ENCODE assay signal across 21 cellular contexts in the genomic region with DNA sequence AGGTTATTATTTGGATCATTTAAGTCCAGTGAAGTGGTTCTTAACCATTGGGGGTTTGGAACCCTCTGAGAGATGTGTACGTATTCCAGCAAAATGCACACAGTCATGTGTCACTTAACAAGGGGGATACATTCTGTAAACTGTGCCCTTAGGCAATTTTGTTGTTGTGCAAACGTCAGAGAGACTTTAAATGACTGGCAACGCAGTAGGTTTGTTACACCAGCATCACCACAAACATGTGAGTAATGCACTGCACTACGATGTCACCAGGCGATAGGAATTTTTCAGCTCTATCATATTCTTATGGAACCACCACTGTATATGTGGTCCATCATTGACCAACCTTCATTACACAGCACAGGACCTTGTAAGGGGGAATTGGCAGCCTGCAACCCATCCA. TPM values are rescaled to one million over a fixed set of nuclear protein-coding genes. Genes with fewer than 3 reads are reported as not detected.
DNase-seq lines count a peak whose midpoint lies in the region; TF ChIP-seq lines count a peak whose summit lies in the region.
"Had no signal": no experiment of that assay in that cellular context is flagged by ENCODE, and none has a peak within 500 bp of the region (broad histone marks: within the 10 kb centered on the region; RNA-seq: fewer than 3 reads in every experiment).

No MANE protein-coding gene starts in this region.

- 20% methylated on average over 5 of the region's 5 CpGs for WGBS in smooth muscle cell (ENCODE audit: low lambda C conversion rate)

- H3K36me3 ChIP-seq in smooth muscle cell (ENCODE audit: low read depth), result no peaks in the 10 kb centered on the region
- H3K36me3 ChIP-seq: right lobe of liver, SJCRH30, vagina had no signal

- no peaks in the 10 kb centered on the region for H3K27me3 ChIP-seq in smooth muscle cell (ENCODE audit: low read depth)
- H3K27me3 ChIP-seq: neutrophil, right lobe of liver, SJCRH30, vagina had no signal

- peak overlapping the region; percentile 65 for H3K4me2 ChIP-seq in smooth muscle cell

- H3K4me3 ChIP-seq in fibroblast of pulmonary artery (replicated peaks; ENCODE audit: low read depth, low read length) (no peak overlapping the region), smooth muscle cell (no peak overlapping the region)
- H3K4me3 ChIP-seq: right lobe of liver, SJCRH30, vagina had no signal

- H3K9me3 ChIP-seq in smooth muscle cell (replicated peaks; ENCODE audit: low read depth), result no peaks in the 10 kb centered on the region
- H3K9me3 ChIP-seq: neutrophil, right lobe of liver, SJCRH30, vagina had no signal

- H3K9ac ChIP-seq in smooth muscle cell (ENCODE audit: low read depth), result peak overlapping the region; percentile 73

- H3K4me1 ChIP-seq in smooth muscle cell (ENCODE audit: low read depth), result peaks cover 17% of the 10 kb centered on the region
- H3K4me1 ChIP-seq: SJCRH30 had no signal

- DNase-seq in H4 (ENCODE audit: low spot score), result peak; percentile 70
- DNase-seq in amniotic epithelial cell (ENCODE audit: low read depth), result peak; percentile 86
- peak; percentile 39 for DNase-seq in fibroblast of pulmonary artery (ENCODE audit: low read depth)
- no peak for DNase-seq in smooth muscle cell (lab: John Stamatoyannopoulos, UW; ENCODE audit: unreplicated experiment)
- DNase-seq in NCI-H2081 treated with DMSO at 0.1 percent for 48 hours (lab: John Stamatoyannopoulos, UW), result no peak
- DNase-seq in inferior parietal cortex (ENCODE audit: extremely low spot score), result no peak
- DNase-seq in SK-N-DZ (ENCODE audit: low spot score), result no peak
- DNase-seq in OCI-M1 (lab: John Stamatoyannopoulos, UW), result no peak
- DNase-seq: activated CD4-positive, alpha-beta T cell treated with anti-CD3 and anti-CD28 coated beads for 4 hours; activated CD8-positive, alpha-beta memory T cell treated with anti-CD3 and anti-CD28 coated beads, Interleukin-2, amount 50 U/mL, for 4 hours; activated naive CD4-positive, alpha-beta T cell treated with Interleukin-2 at 50 U/mL for 16 hours; COR-L47; cortex of kidney; hypothalamus; NCI-H187; NCI-H446; right lobe of liver; SJCRH30; T-helper 9 cell had no signal

- H3K79me2 ChIP-seq in smooth muscle cell (ENCODE audit: low read depth), result peaks cover 92% of the 10 kb centered on the region

- H2AFZ ChIP-seq in smooth muscle cell (ENCODE audit: low read depth), result no peak overlapping the region

- H4K20me1 ChIP-seq in smooth muscle cell (ENCODE audit: low read depth), result peaks cover 72% of the 10 kb centered on the region

- H3K27ac ChIP-seq in smooth muscle cell (ENCODE audit: low read depth), result peak overlapping the region; percentile 88
- H3K27ac ChIP-seq: neutrophil, right lobe of liver, SJCRH30, vagina had no signal

- no peak for TF ChIP-seq CTCF in fibroblast of pulmonary artery (IDR thresholded peaks at IDR 0.05; ENCODE audit: low read length, missing control alignments)
- no peak for TF ChIP-seq CTCF in smooth muscle cell (IDR thresholded peaks at IDR 0.05; ENCODE audit: borderline replicate concordance, insufficient read depth, poor library complexity, severe bottlenecking)

- peaks cover 47% of the 10 kb centered on the region for H3F3A ChIP-seq in smooth muscle cell (ENCODE audit: low read depth)

RNA-seq across cellular contexts. Expression of a gene that starts 11.9 kb away (rescaled TPM):
- 45.1 and 62.6 TPM in 2 replicates for total RNA-seq in H4 (2014; rRNA removed; shearing (Covaris generic))
- total RNA-seq in smooth muscle cell, result 77.3 and 79.5 TPM in 2 replicates
- polyA plus RNA-seq in smooth muscle cell, result 115 and 144 TPM in 2 replicates
- polyA plus RNA-seq in SK-N-DZ (2014; cell fraction: cytosol; rRNA removed), result 28.0 and 30.8 TPM in 2 replicates
- polyA plus RNA-seq in SK-N-DZ (2014; cell fraction: nucleus; rRNA removed), result 37.6 and 49.6 TPM in 2 replicates

RNA-seq across cellular contexts. Expression of a gene that starts 37.9 kb away (rescaled TPM):
- total RNA-seq in H4 (2014; rRNA removed; shearing (Covaris generic)), result 16.9 and 17.7 TPM in 2 replicates
- total RNA-seq in smooth muscle cell, result 26.2 and 31.2 TPM in 2 replicates
- 22.5 and 26.0 TPM in 2 replicates for polyA plus RNA-seq in smooth muscle cell
- 30.2 and 42.1 TPM in 2 replicates for polyA plus RNA-seq in SK-N-DZ (2014; cell fraction: cytosol; rRNA removed)
- polyA plus RNA-seq in SK-N-DZ (2014; cell fraction: nucleus; rRNA removed), result 125 and 160 TPM in 2 replicates

Comparison
In these comparisons a context has a peak if more than half of its experiments do, and no peak if none do; other contexts are left out.
1. DNase-seq: peak in H4 (single experiment), amniotic epithelial cell (single experiment) and fibroblast of pulmonary artery (single experiment); none in smooth muscle cell (single experiment), NCI-H2081 treated with DMSO at 0.1 percent for 48 hours (single experiment), inferior parietal cortex (single experiment), SK-N-DZ (single experiment) and OCI-M1 (single experiment).